ENCODE assay signal across 12 cellular contexts in the genomic region with DNA sequence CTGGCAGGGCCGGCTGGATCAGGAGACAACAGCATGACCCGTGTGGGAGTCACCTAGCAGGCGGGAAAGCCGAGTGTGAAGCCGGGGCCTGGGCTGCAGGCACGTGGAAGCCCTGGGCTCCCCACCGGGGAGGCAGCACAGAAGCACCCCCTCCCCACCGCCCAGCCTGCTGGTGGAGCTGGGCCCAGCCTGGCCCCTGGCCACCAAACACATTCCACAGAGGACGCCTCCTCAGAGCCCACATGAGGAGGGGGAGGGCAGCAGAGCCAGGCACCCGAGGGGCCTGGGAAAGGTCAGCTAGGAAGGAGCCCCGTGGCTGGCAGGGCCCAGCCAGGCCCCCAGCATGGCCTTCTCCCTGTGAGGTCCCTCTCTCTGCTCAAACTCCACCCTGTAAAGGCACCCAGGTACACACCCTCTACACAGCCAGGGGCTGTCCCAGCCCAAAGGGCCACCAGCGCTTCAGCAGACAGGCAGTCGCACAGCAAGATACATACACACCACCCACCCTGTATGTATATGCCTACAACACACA. TPM values are rescaled to one million over a fixed set of nuclear protein-coding genes. Genes with fewer than 3 reads are reported as not detected.
A peak's percentile ranks its signal among the peaks of the same experiment; 100 is the strongest.
DNase-seq lines count a peak whose midpoint lies in the region; ATAC-seq, FAIRE-seq and TF ChIP-seq lines count a peak whose summit lies in the region.
"Had no signal": no experiment of that assay in that cellular context is flagged by ENCODE, and none has a peak within 500 bp of the region (broad histone marks: within the 10 kb centered on the region; RNA-seq: fewer than 3 reads in every experiment).

No MANE protein-coding gene starts in this region.

- dilution Hi-C loops in keratinocyte (cut with MboI; ENCODE audit: extremely low pct_ligation_motif_present, low sequenced_read_pairs) = loop anchor here (25.0 kb wide), 1 partner anchor 163 kb away; no protein-coding TSS in a partner anchor

- H3K27me3 ChIP-seq in Caco-2 (replicated peaks; ENCODE audit: control insufficient read depth, insufficient read depth, low read length) (no peaks in the 10 kb centered on the region), keratinocyte (ENCODE audit: control insufficient read depth, extremely low read depth, insufficient read depth, low read length) (no peaks in the 10 kb centered on the region)

- H3K9ac ChIP-seq in keratinocyte (ENCODE audit: control insufficient read depth, extremely low read depth, insufficient read depth, low read length) = peak overlapping the region; percentile 49

- H3K4me1 Mint-ChIP-seq in Caco-2 (ENCODE audit: low read depth, unreplicated experiment) = peaks cover 35% of the 10 kb centered on the region

- H3K9me3 ChIP-seq in Caco-2 = no peaks in the 10 kb centered on the region
- no peaks in the 10 kb centered on the region for H3K9me3 ChIP-seq in keratinocyte (ENCODE audit: control insufficient read depth, low read depth, low read length)

- H3K27me3 Mint-ChIP-seq in Caco-2 (ENCODE audit: insufficient read depth, unreplicated experiment) = no peaks in the 10 kb centered on the region

- no peaks in the 10 kb centered on the region for H3K9me1 ChIP-seq in keratinocyte (ENCODE audit: control insufficient read depth, extremely low read depth, insufficient read depth, low read length)

- H2AFZ ChIP-seq in keratinocyte (ENCODE audit: control insufficient read depth, low read length) = no peak overlapping the region

- ATAC-seq in HG02852 (IDR thresholded peaks at IDR 0.05; ENCODE audit: unreplicated experiment) = no peak

- BruUV-seq in Caco-2 (replicated peaks; lab: Mats Ljungman, UMichigan) = no TSS peak

- H3K4me3 Mint-ChIP-seq in Caco-2 (ENCODE audit: unreplicated experiment) = peak overlapping the region; percentile 8
- H3K4me3 Mint-ChIP-seq: activated naive CD8-positive, alpha-beta T cell treated with anti-CD3 and anti-CD28 coated beads for 36 hours had no signal

- H3K79me2 ChIP-seq in keratinocyte (ENCODE audit: control insufficient read depth, insufficient read depth, low read length) = peaks cover 85% of the 10 kb centered on the region

- H3K4me2 ChIP-seq in keratinocyte (ENCODE audit: control insufficient read depth, extremely low read depth, insufficient read depth, low read depth, low read length) = peak overlapping the region; percentile 99

- peaks cover 27% of the 10 kb centered on the region for H3K4me1 ChIP-seq in Caco-2
- peaks cover 48% of the 10 kb centered on the region for H3K4me1 ChIP-seq in keratinocyte (ENCODE audit: control insufficient read depth, extremely low read depth, insufficient read depth, low read length)

- intact Hi-C loops in Caco-2 (cut with micrococcal nuclease; ENCODE audit: unreplicated experiment) = no loop called here

- peak overlapping the region; percentile 60 for H3K27ac Mint-ChIP-seq in Caco-2 (ENCODE audit: unreplicated experiment)
- H3K27ac Mint-ChIP-seq: activated naive CD8-positive, alpha-beta T cell treated with anti-CD3 and anti-CD28 coated beads for 36 hours had no signal

- H3K4me3 ChIP-seq in Caco-2 (ENCODE audit: low read depth, low read length) (no peak overlapping the region), keratinocyte (ENCODE audit: control insufficient read depth in 2 of 3, extremely low read depth in 1 of 3, insufficient read depth in 2 of 3, low read depth in 1 of 3, low read length in 3 of 3) (no peak overlapping the region)
- H3K4me3 ChIP-seq: SK-N-MC had no signal

- no peaks in the 10 kb centered on the region for H3K9me3 Mint-ChIP-seq in Caco-2 (ENCODE audit: unreplicated experiment)
- H3K9me3 Mint-ChIP-seq: activated naive CD8-positive, alpha-beta T cell treated with anti-CD3 and anti-CD28 coated beads for 36 hours had no signal

- H3K36me3 ChIP-seq in Caco-2 (ENCODE audit: control insufficient read depth, insufficient read depth, low read length) (peaks cover 12% of the 10 kb centered on the region), keratinocyte (ENCODE audit: control insufficient read depth in 2 of 2, extremely low read depth in 1 of 2, insufficient read depth in 2 of 2, low read length in 2 of 2) (peaks cover 30 to 32% of the 10 kb centered on the region in 2 experiments)

- H3K36me3 Mint-ChIP-seq in Caco-2 (ENCODE audit: insufficient read depth, unreplicated experiment) = peaks cover 59% of the 10 kb centered on the region
- H3K36me3 Mint-ChIP-seq: activated naive CD8-positive, alpha-beta T cell treated with anti-CD3 and anti-CD28 coated beads for 36 hours had no signal

- FAIRE-seq in keratinocyte (lab: Jason Lieb, UNC) (no peak), D721Med (lab: Jason Lieb, UNC) (no peak)

- CTCF ChIA-PET in Caco-2 (lab: Charles Lee) = no interaction called here

- DNase-seq in Caco-2 = no peak
- DNase-seq in caudate nucleus (lab: John Stamatoyannopoulos, UW) = peak in 50 of 61 donors; percentile 19 to 78 (median 51)
- no peak for DNase-seq in keratinocyte (ENCODE audit: low read depth, low spot score)
- peak; percentile 75 for DNase-seq in putamen (ENCODE audit: low spot score)
- no peak for DNase-seq in dermis blood vessel endothelial cell
- DNase-seq in D721Med (ENCODE audit: insufficient read length, low spot score) = no peak
- no peak for DNase-seq in NCI-H748 treated with DMSO at 0.1 percent for 48 hours (lab: John Stamatoyannopoulos, UW)
- DNase-seq: activated naive CD8-positive, alpha-beta T cell treated with anti-CD3 and anti-CD28 coated beads for 36 hours had no signal

- peaks cover 21% of the 10 kb centered on the region for H4K20me1 ChIP-seq in keratinocyte (ENCODE audit: control insufficient read depth, extremely low read depth, insufficient read depth, low read length)

- H3K27ac ChIP-seq in caudate nucleus (ENCODE audit: low read depth, low read length) (peak overlapping the region; percentile 99), keratinocyte (ENCODE audit: control insufficient read depth, insufficient read depth, low read length) (peak overlapping the region; percentile 41)
- H3K27ac ChIP-seq: SK-N-MC had no signal

- POLR2A ChIA-PET in Caco-2 (lab: Charles Lee) = no interaction called here

- TF ChIP-seq CTCF in Caco-2 (IDR thresholded peaks at IDR 0.05; ENCODE audit: insufficient read depth in 1 of 2, low read depth in 1 of 2, low read length in 1 of 2, severe bottlenecking in 1 of 2, unreplicated experiment in 1 of 2) (no peak), keratinocyte (optimal IDR thresholded peaks at IDR 0.05 in 1 of 3, IDR thresholded peaks at IDR 0.05 in 1 of 3, conservative IDR thresholded peaks at IDR 0.05 in 1 of 3; ENCODE audit: extremely low read depth in 1 of 3, insufficient read depth in 2 of 3, low read length in 3 of 3) (no peak), D721Med (IDR thresholded peaks at IDR 0.05; ENCODE audit: insufficient read depth, missing control alignments) (no peak)

RNA-seq across cellular contexts. Expression of gene PLXNB1, which starts 4.5 kb away (rescaled TPM):
- total RNA-seq in Caco-2 (2022) (149 and 164 TPM in 2 replicates), dermis blood vessel endothelial cell (16.8 and 23.7 TPM in 2 replicates)
- polyA plus RNA-seq in keratinocyte = 67.5 to 124 TPM (median 83.0 TPM) in 3 replicates
- polyA plus RNA-seq in keratinocyte (2011; ENCODE audit: low read depth) = 78.3 TPM
- polyA plus RNA-seq in keratinocyte (2011; cell fraction: cytosol; rRNA removed) = 15.3 and 27.8 TPM in 2 replicates
- polyA plus RNA-seq in keratinocyte (2011; cell fraction: nucleus; rRNA removed) = 412 and 505 TPM in 2 replicates
- 67.7 and 78.5 TPM in 2 replicates for polyA plus RNA-seq in keratinocyte (2012; ENCODE audit: low replicate concordance)
- 149 to 232 TPM (median 170 TPM) in 3 replicates for polyA minus RNA-seq in keratinocyte
- 90.0 TPM for polyA minus RNA-seq in keratinocyte (2011; cell fraction: cytosol; rRNA and poly(A)+ RNA removed)
- polyA minus RNA-seq in keratinocyte (2011; cell fraction: nucleus; rRNA and poly(A)+ RNA removed) = 318 and 338 TPM in 2 replicates

RNA-seq across cellular contexts. Expression of gene CCDC51, which starts 14.6 kb away (rescaled TPM):
- 48.9 and 59.5 TPM in 2 replicates for total RNA-seq in Caco-2 (2022)
- polyA plus RNA-seq in keratinocyte = 27.9 to 28.8 TPM (median 28.4 TPM) in 3 replicates
- 13.6 TPM for polyA plus RNA-seq in keratinocyte (2011; ENCODE audit: low read depth)
- polyA plus RNA-seq in keratinocyte (2011; cell fraction: cytosol; rRNA removed) = 18.9 and 21.4 TPM in 2 replicates
- 20.3 and 22.1 TPM in 2 replicates for polyA plus RNA-seq in keratinocyte (2011; cell fraction: nucleus; rRNA removed)
- 14.3 and 21.5 TPM in 2 replicates for polyA plus RNA-seq in keratinocyte (2012; ENCODE audit: low replicate concordance)
- 14.3 to 24.7 TPM (median 19.8 TPM) in 3 replicates for polyA minus RNA-seq in keratinocyte
- 15.3 TPM for polyA minus RNA-seq in keratinocyte (2011; cell fraction: cytosol; rRNA and poly(A)+ RNA removed)
- polyA minus RNA-seq in keratinocyte (2011; cell fraction: nucleus; rRNA and poly(A)+ RNA removed) = 5.0 and 8.2 TPM in 2 replicates
- 16.4 and 18.0 TPM in 2 replicates for total RNA-seq in dermis blood vessel endothelial cell

RNA-seq across cellular contexts. Expression of gene TMA7, which starts 14.7 kb away (rescaled TPM):
- total RNA-seq in Caco-2 (2022) = 205 and 227 TPM in 2 replicates
- polyA plus RNA-seq in keratinocyte = 190 to 418 TPM (median 306 TPM) in 3 replicates
- 59.2 TPM for polyA plus RNA-seq in keratinocyte (2011; ENCODE audit: low read depth)
- 291 and 312 TPM in 2 replicates for polyA plus RNA-seq in keratinocyte (2011; cell fraction: cytosol; rRNA removed)
- 60.6 and 110 TPM in 2 replicates for polyA plus RNA-seq in keratinocyte (2011; cell fraction: nucleus; rRNA removed)
- polyA plus RNA-seq in keratinocyte (2012; ENCODE audit: low replicate concordance) = 311 and 566 TPM in 2 replicates
- polyA minus RNA-seq in keratinocyte = 2.3 to 21.0 TPM (median 11.6 TPM) in 3 replicates
- polyA minus RNA-seq in keratinocyte (2011; cell fraction: cytosol; rRNA and poly(A)+ RNA removed) = 84.6 TPM
- 6.3 and 9.9 TPM in 2 replicates for polyA minus RNA-seq in keratinocyte (2011; cell fraction: nucleus; rRNA and poly(A)+ RNA removed)
- 223 and 272 TPM in 2 replicates for total RNA-seq in dermis blood vessel endothelial cell

RNA-seq across cellular contexts. Expression of gene ATRIP, which starts 21.2 kb away (rescaled TPM):
- total RNA-seq in Caco-2 (2022) (14.4 and 15.9 TPM in 2 replicates), dermis blood vessel endothelial cell (8.2 TPM in 2 replicates)
- polyA plus RNA-seq in keratinocyte = 8.6 to 9.7 TPM (median 9.1 TPM) in 3 replicates
- polyA plus RNA-seq in keratinocyte (2011; ENCODE audit: low read depth) = 2.1 TPM
- polyA plus RNA-seq in keratinocyte (2011; cell fraction: cytosol; rRNA removed) = 7.6 and 9.1 TPM in 2 replicates
- 13.1 and 13.9 TPM in 2 replicates for polyA plus RNA-seq in keratinocyte (2011; cell fraction: nucleus; rRNA removed)
- polyA plus RNA-seq in keratinocyte (2012; ENCODE audit: low replicate concordance) = 5.1 and 8.2 TPM in 2 replicates
- 10.4 to 15.1 TPM (median 15.0 TPM) in 3 replicates for polyA minus RNA-seq in keratinocyte
- polyA minus RNA-seq in keratinocyte (2011; cell fraction: cytosol; rRNA and poly(A)+ RNA removed) = 7.1 TPM
- 6.3 and 11.2 TPM in 2 replicates for polyA minus RNA-seq in keratinocyte (2011; cell fraction: nucleus; rRNA and poly(A)+ RNA removed)

RNA-seq across cellular contexts. Expression of gene FBXW12, which starts 53.3 kb away (rescaled TPM):
- total RNA-seq in Caco-2 (2022) (1.7 and 2.3 TPM in 2 replicates), dermis blood vessel endothelial cell (not detected in 2 replicates)
- not detected in 3 replicates for polyA plus RNA-seq in keratinocyte
- polyA plus RNA-seq in keratinocyte (2011; ENCODE audit: low read depth) = not detected
- polyA plus RNA-seq in keratinocyte (2011; cell fraction: cytosol; rRNA removed) = not detected in 2 replicates
- polyA plus RNA-seq in keratinocyte (2011; cell fraction: nucleus; rRNA removed) = not detected in 2 replicates
- polyA plus RNA-seq in keratinocyte (2012; ENCODE audit: low replicate concordance) = 0.05 and 0.24 TPM in 2 replicates
- not detected in 3 replicates for polyA minus RNA-seq in keratinocyte
- polyA minus RNA-seq in keratinocyte (2011; cell fraction: cytosol; rRNA and poly(A)+ RNA removed) = not detected
- not detected in 2 replicates for polyA minus RNA-seq in keratinocyte (2011; cell fraction: nucleus; rRNA and poly(A)+ RNA removed)
- total RNA-seq: activated naive CD8-positive, alpha-beta T cell treated with anti-CD3 and anti-CD28 coated beads for 36 hours; Daoy; lung microvascular endothelial cell had no signal

Comparison
In these comparisons a context has a peak if more than half of its experiments do, and no peak if none do; other contexts are left out.
1. DNase-seq: peak in caudate nucleus (50 of 61) and putamen (single experiment); none in Caco-2 (0 of 2), keratinocyte (single experiment), dermis blood vessel endothelial cell (single experiment), D721Med (single experiment) and NCI-H748 treated with DMSO at 0.1 percent for 48 hours (single experiment).